Comparison of ENCODE assay signal across 3 cellular contexts in genomic region chr1:39478126-39478525, GRCh38. TPM values are rescaled to one million over a fixed set of nuclear protein-coding genes. Genes with fewer than 3 reads are reported as not detected.
"Had no signal": no experiment of that assay in that cellular context is flagged by ENCODE, and none has a peak within 500 bp of the region (broad histone marks: within the 10 kb centered on the region; RNA-seq: fewer than 3 reads in every experiment).

No MANE protein-coding gene starts in this region.

RNA-seq across cellular contexts. Expression of gene BMP8A, which starts 13.3 kb away (rescaled TPM):
- total RNA-seq: activated CD4-positive, alpha-beta T cell treated with anti-CD3 and anti-CD28 coated beads, Interleukin-2, amount 10 ng/mL, durations not matched to agents 24 days and 14 days; MCF 10A; T-helper 2 cell treated with Interferon-gamma antibody and Interleukin-4, amounts not matched to agents 100 ng/mL and 5 ng/mL, for 36 hours had no signal
